ENCODE assay signal across 14 cellular contexts in genomic region chr12:4956054-4956453, GRCh38.
"Had no signal": no experiment of that assay in that cellular context is flagged by ENCODE, and none has a peak within 500 bp of the region (broad histone marks: within the 10 kb centered on the region; RNA-seq: fewer than 3 reads in every experiment).

No MANE protein-coding gene starts in this region.

- H3K36me3 ChIP-seq: cardiac muscle cell, right atrium auricular region, thyroid gland, vagina had no signal

- DNase-seq: activated CD4-positive, alpha-beta T cell treated with anti-CD3 and anti-CD28 coated beads, Interleukin-2, amount 50 U/mL, for 4 hours; activated CD4-positive, CD25-positive, alpha-beta regulatory T cell treated with anti-CD3 and anti-CD28 coated beads, Interleukin-2, amount 50 U/mL, for 72 hours; activated naive CD4-positive, alpha-beta T cell treated with anti-CD3 and anti-CD28 coated beads, Interleukin-2, amount 50 U/mL, for 16 hours; activated T-cell treated with anti-CD3 and anti-CD28 coated beads, Interleukin-2, amount 50 U/mL, for 1 hour; anterior cingulate cortex; effector memory CD8-positive, alpha-beta T cell; SW 1271; thyroid gland had no signal

- H3K9me3 ChIP-seq: right atrium auricular region, thyroid gland, vagina had no signal

- H3K4me1 ChIP-seq: parathyroid adenoma, right atrium auricular region, vagina had no signal

- H3K9ac ChIP-seq: parathyroid adenoma had no signal

- H3K27ac ChIP-seq: cardiac muscle cell, coronary artery, parathyroid adenoma, right atrium auricular region, vagina had no signal

- H3K4me3 ChIP-seq: cardiac muscle cell, coronary artery, right atrium auricular region, smooth muscle cell, thyroid gland, vagina had no signal

- H3K27me3 ChIP-seq: cardiac muscle cell, right atrium auricular region, thyroid gland, vagina had no signal
